In the genomic region with DNA sequence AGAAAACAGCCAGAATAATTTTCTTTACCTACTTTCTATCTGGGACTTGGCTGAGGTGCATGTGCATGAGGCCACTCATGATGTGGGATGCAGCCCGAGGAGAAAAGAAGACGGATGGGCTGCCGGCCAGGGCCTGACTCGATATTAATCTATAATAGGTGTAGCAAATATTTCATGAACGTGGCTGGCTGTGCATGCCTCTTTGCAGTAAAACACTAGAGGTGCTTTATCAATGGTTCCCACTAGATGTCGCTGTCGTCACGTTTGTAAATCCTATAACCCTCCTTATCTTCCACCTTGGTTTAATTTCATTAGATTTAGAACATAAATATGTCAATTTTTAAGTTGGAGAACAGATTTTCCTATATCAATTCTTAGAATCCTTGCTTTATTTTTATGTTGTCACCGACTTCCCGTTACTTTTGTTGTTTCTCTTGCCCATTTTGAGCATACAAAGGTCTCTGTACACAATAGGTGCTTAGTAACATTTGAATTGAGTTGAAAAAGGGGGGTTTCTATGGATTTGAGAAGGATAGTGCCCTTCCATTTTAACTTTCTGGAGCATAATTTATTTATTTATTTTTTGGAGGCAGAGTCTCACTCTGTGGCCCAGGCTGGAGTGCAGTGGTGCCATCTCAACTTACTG, we compare ENCODE assay signal across 8 cellular contexts. TPM values are rescaled to one million over a fixed set of nuclear protein-coding genes. Genes with fewer than 3 reads are reported as not detected.
DNase-seq lines count a peak whose midpoint lies in the region; ATAC-seq, FAIRE-seq and TF ChIP-seq lines count a peak whose summit lies in the region.

No MANE protein-coding gene starts in this region.

- in situ Hi-C loops in mammary epithelial cell (cut with MboI; ENCODE audit: low sequenced_read_pairs in 2 of 2), result no loop called here

- ATAC-seq in GM19397 (IDR thresholded peaks at IDR 0.05; ENCODE audit: unreplicated experiment), result no peak

- no peaks in the 10 kb centered on the region; the same call in 1 of the 2 replicates for H3K27me3 ChIP-seq in SK-N-SH (ENCODE audit: insufficient read depth)
- H3K27me3 ChIP-seq in mammary epithelial cell (ENCODE audit: insufficient read depth, low read length), result no peaks in the 10 kb centered on the region

- H3K9ac ChIP-seq in SK-N-SH (no peak overlapping the region), mammary epithelial cell (ENCODE audit: insufficient read depth, low read length) (no peak overlapping the region), kidney (ENCODE audit: low read length in 2 of 2) (no peak overlapping the region)

- H3K9me3 ChIP-seq in SK-N-SH, result no peaks in the 10 kb centered on the region
- H3K9me3 ChIP-seq in mammary epithelial cell (replicated peaks; ENCODE audit: insufficient read depth, low read length), result no peaks in the 10 kb centered on the region
- peaks cover 0 to 3% of the 10 kb centered on the region in 2 donors for H3K9me3 ChIP-seq in kidney (ENCODE audit: control insufficient read depth in 1 of 2, low read length in 2 of 2)

- H3K79me2 ChIP-seq in SK-N-SH (ENCODE audit: insufficient read depth) (no peaks in the 10 kb centered on the region), mammary epithelial cell (ENCODE audit: insufficient read depth, low read length) (no peaks in the 10 kb centered on the region)

- CTCF ChIA-PET in SK-N-SH (lab: Yijun Ruan, JAX), result interaction anchor here (0.6 to 1.6 kb wide), 7 partner anchors 9 to 1766 kb away, joined by 3 to 6 read pairs (median 3); no protein-coding TSS in a partner anchor
- CTCF ChIA-PET in mammary epithelial cell (lab: Charles Lee; ENCODE audit: low non-redundant PET), result no interaction called here

- intact Hi-C loops in mammary epithelial cell (cut with micrococcal nuclease) (loop anchor here (10.0 kb wide), 5 partner anchors 122 to 1782 kb away; no protein-coding TSS in a partner anchor), kidney (cut with DNase I) (no loop called here)

- WGBS in SK-N-SH (ENCODE audit: low lambda C conversion rate), result 1% methylated on average over 10 of the region's 10 CpGs
- under 1% methylated on average over 10 of the region's 10 CpGs for WGBS in mammary epithelial cell (ENCODE audit: low coverage, missing lambda C conversion rate)

- peak; percentile 97 for FAIRE-seq in kidney (lab: Jason Lieb, UNC)

- POLR2A ChIA-PET in SK-N-SH (lab: Yijun Ruan, JAX), result no interaction called here

- dilution Hi-C loops in mammary epithelial cell (cut with HindIII; ENCODE audit: low sequenced_read_pairs), result no loop called here

- H4K20me1 ChIP-seq in SK-N-SH (ENCODE audit: insufficient read depth) (no peaks in the 10 kb centered on the region), mammary epithelial cell (ENCODE audit: insufficient read depth, low read length) (no peaks in the 10 kb centered on the region)

- H2AFZ ChIP-seq in SK-N-SH (ENCODE audit: low read depth) (no peak overlapping the region), mammary epithelial cell (ENCODE audit: low read depth, low read length) (peak overlapping the region; percentile 29)

- H3K4me2 ChIP-seq in SK-N-SH, result no peak overlapping the region
- H3K4me2 ChIP-seq in mammary epithelial cell (ENCODE audit: insufficient read depth, low read depth, low read length), result no peak overlapping the region

- H3K4me3 ChIP-seq in SK-N-SH (ENCODE audit: low read depth in 2 of 2, low read length in 1 of 2) (peak overlapping the region in 1 of 2 experiments; percentile 4; a peak in 1 of 4 replicates), mammary epithelial cell (replicated peaks in 1 of 3; ENCODE audit: insufficient read depth in 1 of 3, low read depth in 2 of 3, low read length in 3 of 3) (no peak overlapping the region), kidney (ENCODE audit: low read length in 2 of 2) (no peak overlapping the region)

- BruUV-seq in mammary epithelial cell (replicated peaks; lab: Mats Ljungman, UMichigan), result no TSS peak

- H3K4me1 ChIP-seq in SK-N-SH (ENCODE audit: control insufficient read depth in 1 of 2, insufficient read depth in 2 of 2, low read depth in 1 of 2, low read length in 1 of 2) (no peaks in the 10 kb centered on the region), mammary epithelial cell (ENCODE audit: insufficient read depth, low read length) (no peaks in the 10 kb centered on the region), kidney (ENCODE audit: control insufficient read depth in 1 of 2, insufficient read depth in 1 of 2, low read depth in 1 of 2, low read length in 2 of 2) (no peaks in the 10 kb centered on the region)

- no peaks in the 10 kb centered on the region for H3K9me2 ChIP-seq in SK-N-SH

- H3K36me3 ChIP-seq in SK-N-SH (replicated peaks in 1 of 2; ENCODE audit: control insufficient read depth in 1 of 2, insufficient read depth in 2 of 2, low read length in 1 of 2) (no peaks in the 10 kb centered on the region), mammary epithelial cell (ENCODE audit: insufficient read depth, low read length) (no peaks in the 10 kb centered on the region), kidney (ENCODE audit: control insufficient read depth in 1 of 2, insufficient read depth in 2 of 2, low read length in 2 of 2) (no peaks in the 10 kb centered on the region)

- H3F3A ChIP-seq in SK-N-SH (replicated peaks; ENCODE audit: insufficient read depth), result no peaks in the 10 kb centered on the region

- H3K27ac ChIP-seq in SK-N-SH (ENCODE audit: low read depth in 2 of 2, low read length in 1 of 2) (no peak overlapping the region), mammary epithelial cell (ENCODE audit: insufficient read depth, low read depth, low read length) (no peak overlapping the region), kidney (ENCODE audit: low read depth in 2 of 2, low read length in 2 of 2) (no peak overlapping the region)

- TF ChIP-seq EP300 in SK-N-SH (IDR thresholded peaks at IDR 0.05; ENCODE audit: borderline replicate concordance in 1 of 2, low read depth in 1 of 2, low read length in 1 of 2), result no peak

- DNase-seq in EH (ENCODE audit: low read depth) (peak; percentile 57), H4 (ENCODE audit: low spot score) (peak; percentile 28), NAMALWA (ENCODE audit: low spot score) (peak; percentile 77), SK-N-SH (peak; percentile 58), mammary epithelial cell (peak; percentile 36), kidney (no peak)
- peak; percentile 6 to 15 for DNase-seq in stimulated activated CD4-positive, alpha-beta T cell treated with anti-CD3 and anti-CD28 coated beads, Interleukin-4, amount 100 ng/mL, for 4 hours

- TF ChIP-seq CTCF in SK-N-SH (IDR thresholded peaks at IDR 0.05) (peak; percentile 88), mammary epithelial cell (conservative IDR thresholded peaks at IDR 0.05 in 1 of 2, IDR thresholded peaks at IDR 0.05 in 1 of 2; ENCODE audit: extremely low read depth in 1 of 2, insufficient read depth in 1 of 2, low read depth in 1 of 2, low read length in 2 of 2) (peak; percentile 76 to 88), kidney (IDR thresholded peaks at IDR 0.05; ENCODE audit: borderline replicate concordance, extremely low read depth, insufficient read depth) (peak; percentile 78)

- peak; percentile 79 for TF ChIP-seq RAD21 in SK-N-SH (IDR thresholded peaks at IDR 0.05; ENCODE audit: low read length)

TF ChIP-seq in SK-N-SH, 30 proteins besides CTCF, POLR2A, EP300 and RAD21:
- peak; percentile 56 for TF ChIP-seq SMC3 (IDR thresholded peaks at IDR 0.05; ENCODE audit: low read depth, low read length)
- TF ChIP-seq, protein P1, sequence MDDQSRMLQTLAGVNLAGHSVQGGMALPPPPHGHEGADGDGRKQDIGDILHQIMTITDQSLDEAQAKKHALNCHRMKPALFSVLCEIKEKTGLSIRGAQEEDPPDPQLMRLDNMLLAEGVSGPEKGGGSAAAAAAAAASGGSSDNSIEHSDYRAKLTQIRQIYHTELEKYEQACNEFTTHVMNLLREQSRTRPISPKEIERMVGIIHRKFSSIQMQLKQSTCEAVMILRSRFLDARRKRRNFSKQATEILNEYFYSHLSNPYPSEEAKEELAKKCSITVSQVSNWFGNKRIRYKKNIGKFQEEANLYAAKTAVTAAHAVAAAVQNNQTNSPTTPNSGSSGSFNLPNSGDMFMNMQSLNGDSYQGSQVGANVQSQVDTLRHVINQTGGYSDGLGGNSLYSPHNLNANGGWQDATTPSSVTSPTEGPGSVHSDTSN (IDR thresholded peaks at IDR 0.05), result no peak

RNA-seq across cellular contexts. Expression of a gene that starts 19.6 kb away (rescaled TPM):
- total RNA-seq in H4 (2014; rRNA removed; shearing (Covaris generic)), result 0.56 and 1.6 TPM in 2 replicates
- polyA plus RNA-seq in SK-N-SH (2012; rRNA removed) (0.81 and 0.93 TPM in 2 replicates), mammary epithelial cell (204 TPM), kidney (ENCODE audit: insufficient read depth, low read depth, low replicate concordance) (2.2 TPM)
- polyA plus RNA-seq in SK-N-SH (2012; cell fraction: cytosol; rRNA removed), result 0.64 and 0.68 TPM in 2 replicates
- 0.88 and 0.91 TPM in 2 replicates for polyA plus RNA-seq in SK-N-SH (2012; cell fraction: nucleus; rRNA removed)
- total RNA-seq in mammary epithelial cell (100 to 1,000 TPM in 1 of 2 donors, 10 to 100 TPM in 1; 34.8 to 241 TPM), kidney (0.57 TPM)
- 220 TPM for polyA minus RNA-seq in mammary epithelial cell

Comparison
In these comparisons a context has a peak if more than half of its experiments do, and no peak if none do; other contexts are left out.
1. RNA of a gene that starts 19.6 kb away (total RNA-seq): 34.8 to 241 TPM in mammary epithelial cell; 0.57 TPM in kidney (single experiment) and 0.56 to 1.6 TPM in H4; every median in the first group is over 10 times any median in the second.
2. Peak in every context shown above with its lines, with median percentiles within 50 percentile points of each other: CTCF ChIP-seq.